ENCODE assay signal across 1 cellular context in genomic region chr19:15126511-15126910, GRCh38.
TF ChIP-seq lines count a peak whose summit lies in the region.

No MANE protein-coding gene starts in this region.

TF ChIP-seq in H1, 55 proteins besides CTCF, POLR2A, EP300 and RAD21 (continued from another document):
- no peak for TF ChIP-seq JUN (IDR thresholded peaks at IDR 0.05; ENCODE audit: low read depth, low read length)
